ENCODE assay signal across 10 cellular contexts in the genomic region with DNA sequence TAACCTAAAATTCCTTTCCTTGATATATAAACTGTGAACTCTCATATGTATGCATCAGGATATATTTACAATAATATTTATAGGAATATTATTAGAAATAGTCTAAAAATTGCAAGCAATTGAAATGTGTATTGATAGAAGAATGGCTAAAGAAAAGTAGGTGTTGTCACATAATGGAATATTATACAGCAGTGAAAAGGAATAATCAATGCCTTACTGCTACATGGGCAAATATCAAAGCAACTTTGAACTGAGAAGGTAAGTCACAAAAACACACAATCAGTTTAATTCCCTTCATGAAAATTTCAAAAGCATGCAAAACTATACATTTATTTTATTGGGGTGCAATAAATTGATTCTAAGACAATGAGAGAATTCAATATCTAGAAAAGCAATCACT.
"Had no signal": no experiment of that assay in that cellular context is flagged by ENCODE, and none has a peak within 500 bp of the region (broad histone marks: within the 10 kb centered on the region; RNA-seq: fewer than 3 reads in every experiment).

No MANE protein-coding gene starts in this region.

- ATAC-seq: GM23338, HCT116 had no signal

- H3K36me3 ChIP-seq: HAP-1 had no signal

- H3K4me2 ChIP-seq: GM23338 had no signal

- DNase-seq: GM23248, GOT3, H7, H9, HCEC 1CT, HFFc6 had no signal

- FAIRE-seq: H54 had no signal

- H3K4me3 Mint-ChIP-seq: GM23338, H9, HFFc6 had no signal

- H3K9me3 ChIP-seq: HAP-1 had no signal

- H3K9ac ChIP-seq: GM23248 had no signal

- H3K4me1 ChIP-seq: HAP-1 had no signal

- H2AFZ ChIP-seq: GM23248, GM23338 had no signal

- H3K27ac ChIP-seq: GM23248 had no signal

- H3K27ac Mint-ChIP-seq: GM23338, H9, HFFc6 had no signal

- H3K4me3 ChIP-seq: GM23248, GM23338, HAP-1 had no signal

- H3K4me1 Mint-ChIP-seq: GM23338 had no signal
